Comparison of ENCODE assay signal across 28 cellular contexts in the genomic region with DNA sequence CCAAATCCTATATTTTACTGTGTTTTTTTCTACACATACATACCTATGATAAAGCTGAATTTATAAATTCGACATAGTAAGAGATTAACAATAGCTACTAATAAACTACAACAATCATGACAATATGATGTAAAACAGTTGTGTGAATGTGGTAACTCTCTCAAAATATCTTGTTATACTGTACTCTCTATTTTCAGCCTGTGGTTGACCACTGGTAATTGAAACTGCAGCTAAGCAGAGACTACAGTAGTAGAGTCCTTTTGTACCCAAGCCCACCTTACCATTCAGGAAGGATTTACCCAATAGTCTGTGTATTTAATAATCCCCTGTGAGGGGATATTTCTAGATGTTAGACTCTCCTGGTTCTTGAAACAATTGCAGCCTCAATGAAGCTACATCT.
"Had no signal": no experiment of that assay in that cellular context is flagged by ENCODE, and none has a peak within 500 bp of the region (broad histone marks: within the 10 kb centered on the region; RNA-seq: fewer than 3 reads in every experiment).

No MANE protein-coding gene starts in this region.

- H3K27me3 ChIP-seq: SJCRH30 had no signal

- H3K4me2 ChIP-seq: KMS-11, PC-9 had no signal

- ATAC-seq: Panc1, Right ventricle myocardium inferior had no signal

- H3K4me1 ChIP-seq: SJCRH30 had no signal

- DNase-seq: Karpas-422, KBM-7, NCI-H1048, NCI-H1092 treated with DMSO at 0.1 percent for 48 hours, NCI-H1105 treated with DMSO at 0.1 percent for 48 hours, NCI-H1436, NCI-H146, NCI-H1694, NCI-H187 treated with DMSO at 0.1 percent for 48 hours, NCI-H2029, NCI-H2081, NCI-H226, NCI-H446 treated with DMSO at 0.1 percent for 48 hours, NCI-H510A, NCI-H524, NCI-H526, NCI-H69, NCI-H748 treated with DMSO at 0.1 percent for 48 hours, PC-9, SHP77, SIG-M5, SJCRH30 had no signal

- H3K9me3 ChIP-seq: SJCRH30 had no signal

- H3K9ac ChIP-seq: KMS-11 had no signal

- H3K27ac ChIP-seq: KMS-11, PC-9, RWPE1, SJCRH30, SK-N-MC had no signal

- FAIRE-seq: RCC 7860 had no signal

- H2AFZ ChIP-seq: PC-9 had no signal

- H3K36me3 ChIP-seq: SJCRH30 had no signal

- H3K4me3 ChIP-seq: PC-9, SJCRH30, SK-N-MC had no signal
